In the genomic region with DNA sequence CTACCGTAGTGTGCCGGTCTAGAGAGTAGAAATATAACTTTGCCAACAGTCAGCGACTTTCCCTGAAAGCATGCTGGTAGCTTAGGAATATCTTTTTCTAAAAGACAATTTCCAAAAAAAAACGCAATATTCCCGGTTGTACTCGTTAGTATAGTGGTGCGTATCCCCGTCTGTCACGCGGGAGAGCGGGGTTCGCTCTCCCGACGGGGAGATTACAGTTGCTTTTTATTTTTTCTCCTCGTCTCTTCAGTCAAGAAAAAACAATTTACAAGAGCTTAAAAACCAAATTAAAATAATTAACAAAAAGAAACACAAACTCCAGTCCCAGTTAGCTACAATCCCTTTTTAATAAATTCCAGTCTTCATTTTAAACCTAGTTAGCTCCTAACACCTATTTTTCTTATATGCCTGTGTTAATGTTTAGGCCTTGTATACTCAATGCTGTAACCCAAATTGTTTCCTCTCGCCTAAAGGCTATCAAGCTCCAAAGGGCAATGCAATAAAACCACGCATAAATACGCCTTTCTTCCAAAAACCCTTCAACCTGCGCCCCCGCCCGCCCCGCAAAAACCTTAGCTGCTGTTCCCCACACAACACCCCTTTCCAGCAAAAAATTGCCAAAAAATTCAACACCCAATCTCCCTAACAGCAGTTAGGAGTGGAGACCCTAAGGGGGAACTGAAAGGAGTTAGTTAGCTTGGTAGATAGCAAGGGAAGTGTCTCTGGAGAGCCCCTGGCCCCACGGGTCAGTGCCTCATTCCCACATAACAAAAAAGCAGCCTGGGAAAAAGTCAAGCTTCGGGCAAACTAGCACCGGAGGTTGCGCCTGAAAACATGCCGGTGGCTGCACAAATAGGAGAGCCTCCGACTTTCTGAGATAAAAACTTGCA, we compare ENCODE assay signal across 8 cellular contexts. TPM values are rescaled to one million over a fixed set of nuclear protein-coding genes. Genes with fewer than 3 reads are reported as not detected.
DNase-seq lines count a peak whose midpoint lies in the region; ATAC-seq and TF ChIP-seq lines count a peak whose summit lies in the region.

No MANE protein-coding gene starts in this region.

- H3K27ac ChIP-seq in ascending aorta (peak overlapping the region; percentile 91 to 97), testis (peak overlapping the region; percentile 19 to 92)

- peaks cover 13% of the 10 kb centered on the region for H3K27me3 Mint-ChIP-seq in activated CD8-positive, alpha-beta memory T cell treated with anti-CD3 and anti-CD28 coated beads, Interleukin-2, amount 10 ng/mL, durations not matched to agents 7 days and 5 days

- no peak for ATAC-seq in activated CD8-positive, alpha-beta memory T cell treated with anti-CD3 and anti-CD28 coated beads, Interleukin-2, amount 10 ng/mL, durations not matched to agents 7 days and 5 days

- no peaks in the 10 kb centered on the region for H3K27me3 ChIP-seq in ascending aorta
- no peaks in the 10 kb centered on the region for H3K27me3 ChIP-seq in testis

- TF ChIP-seq CTCF in ascending aorta (IDR thresholded peaks at IDR 0.05) = no peak
- TF ChIP-seq CTCF in testis (IDR thresholded peaks at IDR 0.05) = no peak

- H3K36me3 ChIP-seq in ascending aorta = no peaks in the 10 kb centered on the region
- H3K36me3 ChIP-seq in testis (ENCODE audit: low read depth, missing control alignments) = no peaks in the 10 kb centered on the region

- no peak overlapping the region for H3K4me3 Mint-ChIP-seq in activated CD8-positive, alpha-beta memory T cell treated with anti-CD3 and anti-CD28 coated beads, Interleukin-2, amount 10 ng/mL, durations not matched to agents 7 days and 5 days

- H3K4me3 ChIP-seq in ascending aorta (peak overlapping the region; percentile 39 to 45), testis (peak overlapping the region; percentile 69 to 70)

- CTCF ChIA-PET in activated CD8-positive, alpha-beta memory T cell treated with anti-CD3 and anti-CD28 coated beads, Interleukin-2, amount 10 ng/mL, durations not matched to agents 7 days and 5 days (lab: Charles Lee) = interaction anchor here (0.6 to 2.5 kb wide), 4 partner anchors 8 to 209 kb away, joined by 3 to 11 read pairs (median 4); no protein-coding TSS in a partner anchor

- 35 to 37% methylated on average over 28 of the region's 28 CpGs for WGBS in testis, 2 donors

- no peak for DNase-seq in activated CD8-positive, alpha-beta memory T cell treated with anti-CD3 and anti-CD28 coated beads, Interleukin-2, amount 10 ng/mL, durations not matched to agents 7 days and 5 days
- no peak for DNase-seq in activated CD8-positive, alpha-beta memory T cell treated with anti-CD3 and anti-CD28 coated beads, Interleukin-2, amount 50 U/mL, for 48 hours
- DNase-seq in ascending aorta (ENCODE audit: low spot score in 2 of 2) (no peak), islet precursor cell (peak; percentile 63), testis (no peak), amniotic stem cell (lab: John Stamatoyannopoulos, UW) (no peak), NCI-H774 (lab: John Stamatoyannopoulos, UW) (no peak), DMS153 treated with DMSO at 0.1 percent for 48 hours (lab: John Stamatoyannopoulos, UW; ENCODE audit: unreplicated experiment) (no peak)

- H3K4me1 ChIP-seq in ascending aorta (peaks cover 0 to 5% of the 10 kb centered on the region in 2 donors), testis (peaks cover 6% of the 10 kb centered on the region)

- peak overlapping the region; percentile 19 for H3K27ac Mint-ChIP-seq in activated CD8-positive, alpha-beta memory T cell treated with anti-CD3 and anti-CD28 coated beads, Interleukin-2, amount 10 ng/mL, durations not matched to agents 7 days and 5 days

- intact Hi-C loops in ascending aorta (cut with DNase I) (loop anchor here (2.0 to 5.0 kb wide), 2 partner anchors 79 to 195 kb away; no protein-coding TSS in a partner anchor), testis (cut with DNase I; ENCODE audit: low total_unique reads) (no loop called here)

- no peaks in the 10 kb centered on the region for H3K9me3 Mint-ChIP-seq in activated CD8-positive, alpha-beta memory T cell treated with anti-CD3 and anti-CD28 coated beads, Interleukin-2, amount 10 ng/mL, durations not matched to agents 7 days and 5 days (ENCODE audit: low read depth)

- TF ChIP-seq POLR2A in testis (IDR thresholded peaks at IDR 0.05) = no peak

- no peaks in the 10 kb centered on the region for H3K36me3 Mint-ChIP-seq in activated CD8-positive, alpha-beta memory T cell treated with anti-CD3 and anti-CD28 coated beads, Interleukin-2, amount 10 ng/mL, durations not matched to agents 7 days and 5 days

- peaks cover 16% of the 10 kb centered on the region for H3K4me1 Mint-ChIP-seq in activated CD8-positive, alpha-beta memory T cell treated with anti-CD3 and anti-CD28 coated beads, Interleukin-2, amount 10 ng/mL, durations not matched to agents 7 days and 5 days

- no peaks in the 10 kb centered on the region for H3K9me3 ChIP-seq in ascending aorta
- H3K9me3 ChIP-seq in testis = no peaks in the 10 kb centered on the region

RNA-seq across cellular contexts. Expression of a gene that starts 7.9 kb away (rescaled TPM):
- 1 to 10 TPM in 1 of 2 experiments, under 1 TPM in 1; 0.47 to 1.1 TPM for total RNA-seq in activated CD8-positive, alpha-beta memory T cell treated with anti-CD3 and anti-CD28 coated beads, Interleukin-2, amount 10 ng/mL, durations not matched to agents 7 days and 5 days
- total RNA-seq in ascending aorta (1.9 TPM), testis (1 to 10 TPM in 1 of 2 donors, under 1 TPM in 1; 0.94 to 2.5 TPM)
- 2.8 TPM for polyA plus RNA-seq in testis (ENCODE audit: insufficient read depth, low read depth, low replicate concordance)

RNA-seq across cellular contexts. Expression of a gene that starts 17.4 kb away (rescaled TPM):
- 1 to 10 TPM in 1 of 2 experiments, under 1 TPM in 1; 0.61 to 1.6 TPM for total RNA-seq in activated CD8-positive, alpha-beta memory T cell treated with anti-CD3 and anti-CD28 coated beads, Interleukin-2, amount 10 ng/mL, durations not matched to agents 7 days and 5 days
- total RNA-seq in ascending aorta (8.8 TPM), testis (1 to 10 TPM; 2.0 to 5.5 TPM)
- 25.7 TPM for polyA plus RNA-seq in testis (ENCODE audit: insufficient read depth, low read depth, low replicate concordance)

RNA-seq across cellular contexts. Expression of a gene that starts 27.0 kb away (rescaled TPM):
- under 1 TPM in 1 of 2 experiments, not detected in 1; 0.35 TPM for total RNA-seq in activated CD8-positive, alpha-beta memory T cell treated with anti-CD3 and anti-CD28 coated beads, Interleukin-2, amount 10 ng/mL, durations not matched to agents 7 days and 5 days
- total RNA-seq in ascending aorta (23.6 TPM), testis (10 to 100 TPM in 1 of 2 donors, 1 to 10 TPM in 1; 7.2 to 19.9 TPM)
- 15.4 TPM for polyA plus RNA-seq in testis (ENCODE audit: insufficient read depth, low read depth, low replicate concordance)

Comparison
In these comparisons a context has a peak if more than half of its experiments do, and no peak if none do; other contexts are left out.
1. RNA of a gene that starts 27.0 kb away (total RNA-seq): 23.6 TPM in ascending aorta (single experiment) and 7.2 to 19.9 TPM in testis; 0.35 TPM in activated CD8-positive, alpha-beta memory T cell treated with anti-CD3 and anti-CD28 coated beads, Interleukin-2, amount 10 ng/mL, durations not matched to agents 7 days and 5 days; every median in the first group is over 4 times any median in the second.